Comparison of ENCODE assay signal across 9 cellular contexts in genomic region chr6:52595000-52595795, GRCh38.
DNase-seq lines count a peak whose midpoint lies in the region; ATAC-seq and TF ChIP-seq lines count a peak whose summit lies in the region.
"Had no signal": no experiment of that assay in that cellular context is flagged by ENCODE, and none has a peak within 500 bp of the region (broad histone marks: within the 10 kb centered on the region; RNA-seq: fewer than 3 reads in every experiment).

No MANE protein-coding gene starts in this region.

- no peak overlapping the region for H3K9ac ChIP-seq in muscle layer of colon (ENCODE audit: low read length)

- no peak for TF ChIP-seq CTCF in AG04449 (IDR thresholded peaks at IDR 0.05; ENCODE audit: insufficient read depth, low read length, missing control alignments)

- H3K27me3 Mint-ChIP-seq in dendritic cell treated with granulocyte-macrophage colony-stimulating factor and Interleukin-4, amounts not matched to agents 40 ng/mL and 50 ng/mL, for 4 days, result no peaks in the 10 kb centered on the region

- peaks cover 27% of the 10 kb centered on the region for H3K4me1 ChIP-seq in muscle layer of colon (ENCODE audit: insufficient read depth, low read length)

- POLR2A ChIA-PET in AG04449 (lab: Yijun Ruan, JAX), result interaction anchor here (0.6 to 3.7 kb wide), 12 partner anchors 8 to 179 kb away, joined by 3 to 36 read pairs (median 4); partner anchors contain the start of gene TRAM2

- intact Hi-C loops in dendritic cell treated with granulocyte-macrophage colony-stimulating factor and Interleukin-4, amounts not matched to agents 40 ng/mL and 50 ng/mL, for 4 days (cut with micrococcal nuclease), result loop anchor here (5.0 kb wide), 1 partner anchor 178 kb away; no protein-coding TSS in a partner anchor

- CTCF ChIA-PET in AG04449 (lab: Yijun Ruan, JAX), result interaction anchor here (0.9 to 7.1 kb wide), 15 partner anchors 10 to 196 kb away, joined by 3 to 109 read pairs (median 4); partner anchors contain the start of genes EFHC1 and TRAM2

- H3K9me3 ChIP-seq in muscle layer of colon (ENCODE audit: low read length), result no peaks in the 10 kb centered on the region

- peak overlapping the region; percentile 70 for H3K27ac Mint-ChIP-seq in dendritic cell treated with granulocyte-macrophage colony-stimulating factor and Interleukin-4, amounts not matched to agents 40 ng/mL and 50 ng/mL, for 4 days

- H3K4me3 Mint-ChIP-seq in dendritic cell treated with granulocyte-macrophage colony-stimulating factor and Interleukin-4, amounts not matched to agents 40 ng/mL and 50 ng/mL, for 4 days, result no peak overlapping the region

- no peaks in the 10 kb centered on the region for H3K27me3 ChIP-seq in muscle layer of colon (ENCODE audit: control insufficient read depth in 1 of 2, insufficient read depth in 2 of 2, low read length in 2 of 2)

- H3K4me1 Mint-ChIP-seq in dendritic cell treated with granulocyte-macrophage colony-stimulating factor and Interleukin-4, amounts not matched to agents 40 ng/mL and 50 ng/mL, for 4 days (ENCODE audit: low read depth), result peaks cover 62% of the 10 kb centered on the region

- ATAC-seq in GM18858 (IDR thresholded peaks at IDR 0.05; ENCODE audit: unreplicated experiment) (peak; percentile 74), HG02970 (IDR thresholded peaks at IDR 0.05; ENCODE audit: low FRiP score, unreplicated experiment) (peak; percentile 43)
- no peak for ATAC-seq in activated CD4-positive, CD25-positive, alpha-beta regulatory T cell treated with anti-CD3 and anti-CD28 coated beads, Interleukin-2, amount 50 U/mL, for 24 hours

- peak overlapping the region; percentile 42 for H3K27ac ChIP-seq in muscle layer of colon (ENCODE audit: low read depth, low read length)
- H3K27ac ChIP-seq: HL-60 had no signal

- DNase-seq in AG04449 (ENCODE audit: low read depth, low spot score), result peak; percentile 80
- peak; percentile 91 for DNase-seq in NCI-H524 treated with DMSO at 0.1 percent for 48 hours (lab: John Stamatoyannopoulos, UW)
- no peak for DNase-seq in stimulated activated CD4-positive, alpha-beta T cell treated with anti-CD3 and anti-CD28 coated beads, Interleukin-2, amount 100 ng/mL, for 48 hours

- no peaks in the 10 kb centered on the region for H3K36me3 Mint-ChIP-seq in dendritic cell treated with granulocyte-macrophage colony-stimulating factor and Interleukin-4, amounts not matched to agents 40 ng/mL and 50 ng/mL, for 4 days (ENCODE audit: low read depth)

- H3K4me3 ChIP-seq in AG04449 (ENCODE audit: low read depth, low read length), result peak overlapping the region; percentile 23
- no peak overlapping the region for H3K4me3 ChIP-seq in muscle layer of colon (ENCODE audit: low read depth in 1 of 2, low read length in 2 of 2)

- H3K36me3 ChIP-seq in muscle layer of colon (ENCODE audit: insufficient read depth, low read length), result no peaks in the 10 kb centered on the region

- no peaks in the 10 kb centered on the region for H3K9me3 Mint-ChIP-seq in dendritic cell treated with granulocyte-macrophage colony-stimulating factor and Interleukin-4, amounts not matched to agents 40 ng/mL and 50 ng/mL, for 4 days

Comparison
In these comparisons a context has a peak if more than half of its experiments do, and no peak if none do; other contexts are left out.
1. DNase-seq: peak in AG04449 (single experiment) and NCI-H524 treated with DMSO at 0.1 percent for 48 hours (single experiment); none in stimulated activated CD4-positive, alpha-beta T cell treated with anti-CD3 and anti-CD28 coated beads, Interleukin-2, amount 100 ng/mL, for 48 hours (0 of 2).
2. ATAC-seq: peak in GM18858 (single experiment) and HG02970 (single experiment); none in activated CD4-positive, CD25-positive, alpha-beta regulatory T cell treated with anti-CD3 and anti-CD28 coated beads, Interleukin-2, amount 50 U/mL, for 24 hours (0 of 2).